ENCODE assay signal across 14 cellular contexts in genomic region chr9:134647359-134648115, GRCh38. TPM values are rescaled to one million over a fixed set of nuclear protein-coding genes. Genes with fewer than 3 reads are reported as not detected.
DNase-seq lines count a peak whose midpoint lies in the region; ATAC-seq, FAIRE-seq and TF ChIP-seq lines count a peak whose summit lies in the region.
"Had no signal": no experiment of that assay in that cellular context is flagged by ENCODE, and none has a peak within 500 bp of the region (broad histone marks: within the 10 kb centered on the region; RNA-seq: fewer than 3 reads in every experiment).

No MANE protein-coding gene starts in this region.

- H2BK15ac ChIP-seq in mesenchymal stem cell (ENCODE audit: low read depth, poor library complexity, severe bottlenecking) = no peak overlapping the region

- H3K9me3 ChIP-seq in mesenchymal stem cell (ENCODE audit: control insufficient read depth, low read length) (no peaks in the 10 kb centered on the region), stomach smooth muscle (ENCODE audit: control insufficient read depth in 2 of 2, low read length in 2 of 2) (no peaks in the 10 kb centered on the region)
- H3K9me3 ChIP-seq in effector memory CD4-positive, alpha-beta T cell (ENCODE audit: control insufficient read depth, low read length) = no peaks in the 10 kb centered on the region
- H3K9me3 ChIP-seq: adrenal gland had no signal

- peak overlapping the region; percentile 35 for H4K8ac ChIP-seq in mesenchymal stem cell (ENCODE audit: low read length)

- H3K36me3 ChIP-seq in mesenchymal stem cell (ENCODE audit: control insufficient read depth in 1 of 2, insufficient read depth in 2 of 2, low read depth in 1 of 2, low read length in 2 of 2) (peaks cover 11 to 49% of the 10 kb centered on the region in 2 experiments), stomach smooth muscle (ENCODE audit: control insufficient read depth in 2 of 2, insufficient read depth in 2 of 2, low read length in 2 of 2) (peaks cover 4 to 6% of the 10 kb centered on the region in 2 donors)
- no peaks in the 10 kb centered on the region for H3K36me3 ChIP-seq in effector memory CD4-positive, alpha-beta T cell (ENCODE audit: control insufficient read depth, insufficient read depth, low read length)
- H3K36me3 ChIP-seq: adrenal gland had no signal

- peak; percentile 13 for FAIRE-seq in HTR-8/SVneo (lab: Jason Lieb, UNC)

- peak overlapping the region; percentile 34 for H4K91ac ChIP-seq in mesenchymal stem cell (ENCODE audit: low read length)

- peaks cover 20% of the 10 kb centered on the region for H3K79me1 ChIP-seq in mesenchymal stem cell (replicated peaks; ENCODE audit: low read length, poor library complexity, severe bottlenecking)

- H2BK12ac ChIP-seq in mesenchymal stem cell (ENCODE audit: low read length in 2 of 2) = peak overlapping the region in 1 of 2 experiments; percentile 22

- H2AK5ac ChIP-seq in mesenchymal stem cell (ENCODE audit: low read length, severe bottlenecking) = no peak overlapping the region

- H3K4ac ChIP-seq in mesenchymal stem cell (ENCODE audit: low read depth in 1 of 2, low read length in 2 of 2) = no peak overlapping the region

- H3K9ac ChIP-seq in mesenchymal stem cell (ENCODE audit: low read length) (no peak overlapping the region), stomach smooth muscle (ENCODE audit: low read length in 2 of 2) (peak overlapping the region in 1 of 2 donors; percentile 55)

- no peak overlapping the region for H2AFZ ChIP-seq in mesenchymal stem cell (ENCODE audit: low read depth, low read length)

- H3K27me3 ChIP-seq in mesenchymal stem cell (ENCODE audit: control insufficient read depth in 1 of 2, insufficient read depth in 1 of 2, low read length in 2 of 2) (no peaks in the 10 kb centered on the region), stomach smooth muscle (ENCODE audit: control insufficient read depth in 1 of 2, insufficient read depth in 2 of 2, low read length in 2 of 2) (no peaks in the 10 kb centered on the region)
- no peaks in the 10 kb centered on the region for H3K27me3 ChIP-seq in effector memory CD4-positive, alpha-beta T cell (replicated peaks; ENCODE audit: control insufficient read depth, insufficient read depth, low read length, poor library complexity, severe bottlenecking)
- H3K27me3 ChIP-seq: adrenal gland had no signal

- no peak for TF ChIP-seq CTCF in astrocyte of the cerebellum (IDR thresholded peaks at IDR 0.05; ENCODE audit: low read depth, low read length, missing control alignments)

- H2BK120ac ChIP-seq in mesenchymal stem cell (ENCODE audit: low read depth, low read length) = peak overlapping the region; percentile 11

- H3K18ac ChIP-seq in mesenchymal stem cell (ENCODE audit: low read depth in 1 of 2, low read length in 2 of 2) = peak overlapping the region in 1 of 2 experiments; percentile 48

- no peak for DNase-seq in HTR-8/SVneo (ENCODE audit: insufficient read length, low spot score)
- DNase-seq in astrocyte of the cerebellum (ENCODE audit: low read depth) = no peak
- DNase-seq in mesenchymal stem cell = no peak
- DNase-seq in effector memory CD4-positive, alpha-beta T cell = no peak
- DNase-seq in hippocampal formation (lab: John Stamatoyannopoulos, UW) = no peak
- DNase-seq: activated CD4-positive, alpha-beta T cell treated with anti-CD3 and anti-CD28 coated beads for 48 hours; adrenal gland; endodermal cell; midbrain; stimulated activated naive CD8-positive, alpha-beta T cell treated with anti-CD3 and anti-CD28 coated beads, Interleukin-15, amount 100 ng/mL, for 72 hours had no signal

- peak overlapping the region in 1 of 2 experiments; percentile 97 for H3K14ac ChIP-seq in mesenchymal stem cell (ENCODE audit: low read length in 2 of 2)

- no peak for ATAC-seq in GM18511 (IDR thresholded peaks at IDR 0.05; ENCODE audit: unreplicated experiment)
- ATAC-seq in HG03025 (IDR thresholded peaks at IDR 0.05; ENCODE audit: low FRiP score, unreplicated experiment) = no peak
- ATAC-seq: stimulated activated naive CD8-positive, alpha-beta T cell treated with anti-CD3 and anti-CD28 coated beads, Interleukin-15, amount 100 ng/mL, for 72 hours had no signal

- peak overlapping the region; percentile 9 for H3K4me3 ChIP-seq in astrocyte of the cerebellum (ENCODE audit: low read depth, low read length)
- H3K4me3 ChIP-seq in mesenchymal stem cell (ENCODE audit: insufficient read depth in 1 of 2, low read depth in 1 of 2, low read length in 2 of 2) = no peak overlapping the region
- H3K4me3 ChIP-seq in stomach smooth muscle (ENCODE audit: low read length in 2 of 2) = peak overlapping the region in 1 of 2 donors; percentile 61
- no peak overlapping the region for H3K4me3 ChIP-seq in effector memory CD4-positive, alpha-beta T cell (ENCODE audit: insufficient read depth, low read depth, low read length, poor library complexity, severe bottlenecking)
- H3K4me3 ChIP-seq: adrenal gland, SK-N-MC had no signal

- H3K4me1 ChIP-seq in mesenchymal stem cell (ENCODE audit: control insufficient read depth, insufficient read depth, low read depth, low read length) = peaks cover 47% of the 10 kb centered on the region
- H3K4me1 ChIP-seq in stomach smooth muscle (ENCODE audit: control insufficient read depth, insufficient read depth, low read length) = peaks cover 77% of the 10 kb centered on the region
- H3K4me1 ChIP-seq in effector memory CD4-positive, alpha-beta T cell (ENCODE audit: control insufficient read depth, insufficient read depth, low read length, poor library complexity, severe bottlenecking) = peaks cover 3% of the 10 kb centered on the region

- no peak overlapping the region for H2BK5ac ChIP-seq in mesenchymal stem cell (ENCODE audit: low read depth, low read length, poor library complexity, severe bottlenecking)

- no peak overlapping the region for H3K4me2 ChIP-seq in mesenchymal stem cell (ENCODE audit: low read length, poor library complexity, severe bottlenecking)

- in situ Hi-C loops in astrocyte of the cerebellum (cut with HindIII; ENCODE audit: low sequenced_read_pairs) = loop anchor here (5.0 kb wide), 1 partner anchor 95 kb away; no protein-coding TSS in a partner anchor

- 91% methylated on average over 33 of the region's 34 CpGs for WGBS in mesenchymal stem cell

- H3K27ac ChIP-seq in mesenchymal stem cell (ENCODE audit: low read length, poor library complexity, severe bottlenecking) (no peak overlapping the region), stomach smooth muscle (ENCODE audit: low read length) (peak overlapping the region; percentile 77)
- H3K27ac ChIP-seq in effector memory CD4-positive, alpha-beta T cell (ENCODE audit: insufficient read depth, low read length, poor library complexity, severe bottlenecking) = no peak overlapping the region
- H3K27ac ChIP-seq: SK-N-MC had no signal

- H3K23ac ChIP-seq in mesenchymal stem cell (ENCODE audit: low read length in 2 of 2) = peak overlapping the region in 1 of 2 experiments; percentile 35

RNA-seq across cellular contexts. Expression of gene COL5A1, which starts 5.9 kb away (rescaled TPM):
- 754 TPM for polyA plus RNA-seq in mesenchymal stem cell (2013, experiment 1 of 2)
- polyA plus RNA-seq in mesenchymal stem cell (2013, experiment 2 of 2) = 709 TPM
